18 cellular contexts compared by ENCODE assay signal in genomic region chr17:28907052-28907438, GRCh38. TPM values are rescaled to one million over a fixed set of nuclear protein-coding genes. Genes with fewer than 3 reads are reported as not detected.
DNase-seq lines count a peak whose midpoint lies in the region; ATAC-seq and TF ChIP-seq lines count a peak whose summit lies in the region.
"Had no signal": no experiment of that assay in that cellular context is flagged by ENCODE, and none has a peak within 500 bp of the region (broad histone marks: within the 10 kb centered on the region; RNA-seq: fewer than 3 reads in every experiment).

No MANE protein-coding gene starts in this region.

- no peak for TF ChIP-seq EP300 in gastroesophageal sphincter (IDR thresholded peaks at IDR 0.05)

- TF ChIP-seq CTCF in WTC11 (IDR thresholded peaks at IDR 0.05) = no peak
- no peak for TF ChIP-seq CTCF in gastroesophageal sphincter (IDR thresholded peaks at IDR 0.05)

- POLR2A ChIA-PET in CD8-positive, alpha-beta memory T cell (lab: Charles Lee) = interaction anchor here (0.5 kb wide), 1 partner anchor 54 kb away, joined by 8 read pairs; no protein-coding TSS in a partner anchor
- POLR2A ChIA-PET in WTC11 (lab: Charles Lee) = no interaction called here

- TF ChIP-seq POLR2A in gastroesophageal sphincter (IDR thresholded peaks at IDR 0.05) = no peak

- H3K4me3 Mint-ChIP-seq in CD8-positive, alpha-beta memory T cell = peak overlapping the region in 1 of 7 donors; percentile 48
- no peak overlapping the region for H3K4me3 Mint-ChIP-seq in WTC11
- H3K4me3 Mint-ChIP-seq in stimulated activated effector memory CD8-positive, alpha-beta T cell treated with anti-CD3 and anti-CD28 coated beads, Interleukin-12 subunit alpha, Interleukin-12 subunit beta, amount 100 ng/mL, for 72 hours = no peak overlapping the region
- H3K4me3 Mint-ChIP-seq: B cell; T-helper 1 cell treated with Interleukin-12 subunit alpha and Interleukin-12 subunit beta and Interleukin-4 antibody, amounts not matched to agents 30 μg/mL and 1 μg/mL, for 36 hours had no signal

- CTCF ChIA-PET in CD8-positive, alpha-beta memory T cell (lab: Charles Lee) = interaction anchor here (1.2 to 6.7 kb wide), 8 partner anchors 9 to 210 kb away, joined by 3 to 33 read pairs (median 7); partner anchors contain the start of genes FLOT2, PHF12 and TLCD1
- CTCF ChIA-PET in WTC11 (lab: Charles Lee) = interaction anchor here (0.9 to 9.0 kb wide), 3 partner anchors 28 to 178 kb away, joined by 5 to 103 read pairs (median 8); partner anchors contain the start of genes NEK8 and TLCD1

- peaks cover 0 to 74% (median 10%) of the 10 kb centered on the region in 3 donors for H3K36me3 Mint-ChIP-seq in CD8-positive, alpha-beta memory T cell
- H3K36me3 Mint-ChIP-seq in WTC11 = peaks cover 55% of the 10 kb centered on the region
- peaks cover 78% of the 10 kb centered on the region for H3K36me3 Mint-ChIP-seq in stimulated activated effector memory CD8-positive, alpha-beta T cell treated with anti-CD3 and anti-CD28 coated beads, Interleukin-12 subunit alpha, Interleukin-12 subunit beta, amount 100 ng/mL, for 72 hours

- 80% methylated on average over 1 of the region's 3 CpGs; no CpG with 5 or more reads in 1 of the 2 donors for WGBS in gastroesophageal sphincter (ENCODE audit: low coverage in 1 of 2), 2 donors

- H3K9me3 ChIP-seq in CD8-positive, alpha-beta memory T cell (ENCODE audit: low read length) = no peaks in the 10 kb centered on the region
- no peaks in the 10 kb centered on the region for H3K9me3 ChIP-seq in gastroesophageal sphincter

- H3K4me1 ChIP-seq in CD8-positive, alpha-beta memory T cell (ENCODE audit: insufficient read depth, low read length) = peaks cover 9% of the 10 kb centered on the region
- H3K4me1 ChIP-seq in gastroesophageal sphincter = peaks cover 7 to 53% (median 22%) of the 10 kb centered on the region in 3 donors

- H3K27me3 Mint-ChIP-seq in CD8-positive, alpha-beta memory T cell = no peaks in the 10 kb centered on the region
- no peaks in the 10 kb centered on the region for H3K27me3 Mint-ChIP-seq in WTC11 (ENCODE audit: low read depth)
- H3K27me3 Mint-ChIP-seq: B cell had no signal

- H3K4me3 ChIP-seq in CD8-positive, alpha-beta memory T cell (ENCODE audit: low read length) = no peak overlapping the region
- no peak overlapping the region for H3K4me3 ChIP-seq in gastroesophageal sphincter
- H3K4me3 ChIP-seq: skin epidermis had no signal

- H3K4me1 Mint-ChIP-seq in CD8-positive, alpha-beta memory T cell = peaks cover 9 to 14% (median 13%) of the 10 kb centered on the region in 3 donors
- peaks cover 41% of the 10 kb centered on the region for H3K4me1 Mint-ChIP-seq in WTC11
- H3K4me1 Mint-ChIP-seq in stimulated activated effector memory CD8-positive, alpha-beta T cell treated with anti-CD3 and anti-CD28 coated beads, Interleukin-12 subunit alpha, Interleukin-12 subunit beta, amount 100 ng/mL, for 72 hours = peaks cover 16% of the 10 kb centered on the region

- peaks cover 50% of the 10 kb centered on the region for H3K36me3 ChIP-seq in CD8-positive, alpha-beta memory T cell (ENCODE audit: insufficient read depth, low read length)
- H3K36me3 ChIP-seq in gastroesophageal sphincter = peaks cover 0 to 66% of the 10 kb centered on the region in 2 donors

- ATAC-seq in WTC11 (no peak), gastroesophageal sphincter (no peak), HG02970 (IDR thresholded peaks at IDR 0.05; ENCODE audit: low FRiP score, unreplicated experiment) (no peak)
- no peak for ATAC-seq in stimulated activated effector memory CD8-positive, alpha-beta T cell treated with anti-CD3 and anti-CD28 coated beads, Interleukin-12 subunit alpha, Interleukin-12 subunit beta, amount 100 ng/mL, for 72 hours

- no peaks in the 10 kb centered on the region for H3K27me3 ChIP-seq in CD8-positive, alpha-beta memory T cell (ENCODE audit: insufficient read depth, low read length, poor library complexity, severe bottlenecking)
- H3K27me3 ChIP-seq in gastroesophageal sphincter = no peaks in the 10 kb centered on the region

- H3K27ac ChIP-seq in CD8-positive, alpha-beta memory T cell (ENCODE audit: low read depth, low read length) = no peak overlapping the region
- peak overlapping the region in 3 of 4 donors; percentile 80 to 89 (median 81) for H3K27ac ChIP-seq in gastroesophageal sphincter

- H3K27ac Mint-ChIP-seq in CD8-positive, alpha-beta memory T cell = peak overlapping the region in 5 of 8 donors; percentile 14 to 90 (median 61)
- peak overlapping the region; percentile 76; the same call in 1 of the 2 replicates for H3K27ac Mint-ChIP-seq in WTC11
- peak overlapping the region; percentile 51 for H3K27ac Mint-ChIP-seq in stimulated activated effector memory CD8-positive, alpha-beta T cell treated with anti-CD3 and anti-CD28 coated beads, Interleukin-12 subunit alpha, Interleukin-12 subunit beta, amount 100 ng/mL, for 72 hours
- H3K27ac Mint-ChIP-seq: T-helper 1 cell treated with Interleukin-12 subunit alpha and Interleukin-12 subunit beta and Interleukin-4 antibody, amounts not matched to agents 30 μg/mL and 1 μg/mL, for 36 hours had no signal

- H3K9me3 Mint-ChIP-seq in CD8-positive, alpha-beta memory T cell = no peaks in the 10 kb centered on the region
- H3K9me3 Mint-ChIP-seq in WTC11 = no peaks in the 10 kb centered on the region
- H3K9me3 Mint-ChIP-seq in stimulated activated effector memory CD8-positive, alpha-beta T cell treated with anti-CD3 and anti-CD28 coated beads, Interleukin-12 subunit alpha, Interleukin-12 subunit beta, amount 100 ng/mL, for 72 hours = no peaks in the 10 kb centered on the region
- H3K9me3 Mint-ChIP-seq: T-helper 1 cell treated with Interleukin-12 subunit alpha and Interleukin-12 subunit beta and Interleukin-4 antibody, amounts not matched to agents 30 μg/mL and 1 μg/mL, for 36 hours had no signal

- in situ Hi-C loops in G401 (cut with HindIII; ENCODE audit: low sequenced_read_pairs) = no loop called here

- no peak for DNase-seq in CD8-positive, alpha-beta memory T cell
- DNase-seq in WTC11 (ENCODE audit: low spot score) (no peak), G401 (ENCODE audit: low spot score) (no peak), HuH-7 (ENCODE audit: low spot score) (no peak), GM19238 (ENCODE audit: insufficient read length, low spot score) (no peak)
- no peak for DNase-seq in stimulated activated effector memory CD8-positive, alpha-beta T cell treated with anti-CD3 and anti-CD28 coated beads, Interleukin-12 subunit alpha, Interleukin-12 subunit beta, amount 100 ng/mL, for 72 hours (ENCODE audit: low spot score in 2 of 2)
- DNase-seq: activated CD4-positive, alpha-beta T cell treated with anti-CD3 and anti-CD28 coated beads for 48 hours; amniotic stem cell; KG1; mesendoderm; NCI-H1105 treated with DMSO at 0.1 percent for 48 hours; NK-92 treated with Interleukin-12 subunit alpha and Interleukin-12 subunit beta, amount 100 ng/mL, for 24 hours; stimulated activated naive CD4-positive, alpha-beta T cell had no signal

TF ChIP-seq in WTC11, 78 proteins besides CTCF, POLR2A, EP300 and RAD21:
- TF ChIP-seq EMX1 (CRISPR knock-in tag; IDR thresholded peaks at IDR 0.05) (no peak), ELF4 (CRISPR knock-in tag; IDR thresholded peaks at IDR 0.05; ENCODE audit: low read depth) (no peak), ZNF121 (CRISPR knock-in tag; IDR thresholded peaks at IDR 0.05) (no peak), CREM (CRISPR knock-in tag; IDR thresholded peaks at IDR 0.05) (no peak), FOXP4 (CRISPR knock-in tag; IDR thresholded peaks at IDR 0.05) (no peak), FOXJ3 (CRISPR knock-in tag; IDR thresholded peaks at IDR 0.05; ENCODE audit: borderline replicate concordance) (no peak), SMAD3 (CRISPR knock-in tag; IDR thresholded peaks at IDR 0.05; ENCODE audit: borderline replicate concordance) (no peak)

RNA-seq across cellular contexts. Expression of gene DHRS13, which starts 4.2 kb away (rescaled TPM):
- total RNA-seq in CD8-positive, alpha-beta memory T cell = 10 to 100 TPM; 32.6 to 34.7 TPM
- 26.5 TPM for polyA plus RNA-seq in CD8-positive, alpha-beta memory T cell
- 26.5 to 29.5 TPM (median 28.5 TPM) in 3 replicates for total RNA-seq in WTC11 (2021)
- total RNA-seq in gastroesophageal sphincter = 1 to 10 TPM; 3.9 to 6.5 (median 5.2) TPM
- 24.7 and 30.9 TPM in 2 replicates for total RNA-seq in G401 (2014; rRNA removed; shearing (Covaris generic))

RNA-seq across cellular contexts. Expression of gene FLOT2, which starts 9.5 kb away (rescaled TPM):
- total RNA-seq in CD8-positive, alpha-beta memory T cell = 100 to 1,000 TPM; 113 to 115 TPM
- 268 TPM for polyA plus RNA-seq in CD8-positive, alpha-beta memory T cell
- total RNA-seq in WTC11 (2021) (139 to 153 TPM (median 144 TPM) in 3 replicates), gastroesophageal sphincter (100 to 1,000 TPM in 2 of 4 donors, 10 to 100 TPM in 2; 71.6 to 107 (median 91.2) TPM)
- 57.5 and 59.7 TPM in 2 replicates for total RNA-seq in G401 (2014; rRNA removed; shearing (Covaris generic))

RNA-seq across cellular contexts. Expression of gene PHF12, which starts 44.3 kb away (rescaled TPM):
- 10 to 100 TPM; 58.1 to 62.1 TPM for total RNA-seq in CD8-positive, alpha-beta memory T cell
- 11.6 TPM for polyA plus RNA-seq in CD8-positive, alpha-beta memory T cell
- 57.7 to 69.8 TPM (median 61.3 TPM) in 3 replicates for total RNA-seq in WTC11 (2021)
- total RNA-seq in gastroesophageal sphincter = 10 to 100 TPM; 20.2 to 46.9 (median 37.8) TPM
- total RNA-seq in G401 (2014; rRNA removed; shearing (Covaris generic)) = 26.8 and 48.5 TPM in 2 replicates

RNA-seq across cellular contexts. Expression of gene ERAL1, which starts 52.2 kb away (rescaled TPM):
- 10 to 100 TPM; 84.1 to 86.2 TPM for total RNA-seq in CD8-positive, alpha-beta memory T cell
- polyA plus RNA-seq in CD8-positive, alpha-beta memory T cell = 44.7 TPM
- total RNA-seq in WTC11 (2021) (70.1 to 77.0 TPM (median 72.0 TPM) in 3 replicates), gastroesophageal sphincter (10 to 100 TPM; 25.8 to 48.3 (median 29.2) TPM)
- total RNA-seq in G401 (2014; rRNA removed; shearing (Covaris generic)) = 52.9 and 96.8 TPM in 2 replicates
